In the genomic region with DNA sequence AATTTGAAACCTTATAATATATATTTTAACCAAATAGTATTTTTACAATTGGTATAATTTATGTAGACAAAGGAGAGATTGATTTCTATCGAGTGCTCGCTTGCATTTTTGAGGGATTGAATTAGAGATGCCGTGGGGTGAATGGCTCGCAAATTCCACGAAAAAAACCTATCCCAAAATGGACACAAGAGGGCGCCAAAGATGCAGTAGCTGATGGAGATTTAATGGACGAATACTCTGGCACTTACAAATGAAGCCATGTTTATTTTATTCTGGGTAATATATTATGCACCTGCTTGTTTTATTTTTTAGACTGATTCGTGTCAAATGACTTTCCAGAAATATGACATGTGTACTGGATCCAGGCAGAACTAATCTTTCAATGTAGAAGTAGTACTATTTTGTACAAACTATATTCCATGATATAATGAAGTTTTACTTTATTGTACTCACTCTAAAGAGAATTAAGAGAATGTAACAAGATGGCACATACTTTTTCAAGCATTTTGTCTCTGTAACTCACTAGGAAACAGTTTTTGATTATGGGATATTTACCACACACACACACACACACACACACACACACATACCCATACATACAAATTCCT, we compare ENCODE assay signal across 8 cellular contexts.
DNase-seq lines count a peak whose midpoint lies in the region; ATAC-seq lines count a peak whose summit lies in the region.

No MANE protein-coding gene starts in this region.

- H3K9ac ChIP-seq in trophoblast cell (ENCODE audit: low read length): no peak overlapping the region

- no CpG with 5 or more reads among the region's 8 CpGs for WGBS in trophoblast cell (ENCODE audit: extremely low coverage, insufficient coverage, insufficient read length)

- H4K91ac ChIP-seq in trophoblast cell (ENCODE audit: low read depth, low read length): no peak overlapping the region

- H3K9me3 ChIP-seq in trophoblast cell (ENCODE audit: insufficient read depth, low read depth, low read length): no peaks in the 10 kb centered on the region

- H4K8ac ChIP-seq in trophoblast cell (ENCODE audit: low read depth, low read length): no peak overlapping the region

- ATAC-seq in HG02938 (IDR thresholded peaks at IDR 0.05; ENCODE audit: unreplicated experiment): peak; percentile 63

- H3K27me3 ChIP-seq in trophoblast cell (ENCODE audit: insufficient read depth, low read length): no peaks in the 10 kb centered on the region

- H3K4me1 ChIP-seq in trophoblast cell (ENCODE audit: control insufficient read depth in 1 of 2, insufficient read depth in 2 of 2, low read length in 2 of 2): peaks cover 0 to 2% of the 10 kb centered on the region in 2 experiments

- no peak overlapping the region for H2BK120ac ChIP-seq in trophoblast cell (ENCODE audit: insufficient read depth, low read length, poor library complexity)

- H3K4me2 ChIP-seq in trophoblast cell (ENCODE audit: low read length): no peak overlapping the region

- no peak overlapping the region for H3K4ac ChIP-seq in trophoblast cell (ENCODE audit: low read depth, low read length)

- H2AFZ ChIP-seq in trophoblast cell (ENCODE audit: insufficient read depth, low read length, poor library complexity): no peak overlapping the region

- DNase-seq in NCI-H524 (lab: John Stamatoyannopoulos, UW): peak; percentile 33 to 60
- no peak for DNase-seq in NCI-H524 treated with DMSO at 0.1 percent for 48 hours (lab: John Stamatoyannopoulos, UW)
- peak; percentile 64 for DNase-seq in NCI-H748 (lab: John Stamatoyannopoulos, UW; ENCODE audit: unreplicated experiment)
- peak; percentile 11 for DNase-seq in activated CD8-positive, alpha-beta memory T cell treated with anti-CD3 and anti-CD28 coated beads, Interleukin-2, amount 50 U/mL, for 1 hour (ENCODE audit: extremely low read depth)
- DNase-seq in fibroblast of gingiva (ENCODE audit: low read depth): peak; percentile 29
- DNase-seq in trophoblast cell: peak; percentile 21 to 82
- no peak for DNase-seq in mesenteric fat pad (ENCODE audit: low spot score)

- no peaks in the 10 kb centered on the region for H3K79me1 ChIP-seq in trophoblast cell (ENCODE audit: low read length)

- H3K14ac ChIP-seq in trophoblast cell (ENCODE audit: low read length): no peak overlapping the region

- no peak overlapping the region for H2AK5ac ChIP-seq in trophoblast cell (ENCODE audit: low read length)

- no peak overlapping the region for H3K4me3 ChIP-seq in trophoblast cell (ENCODE audit: low read depth, low read length)

- H3K18ac ChIP-seq in trophoblast cell (ENCODE audit: low read length): no peak overlapping the region

- no peaks in the 10 kb centered on the region for H3K36me3 ChIP-seq in trophoblast cell (ENCODE audit: control insufficient read depth in 1 of 2, insufficient read depth in 2 of 2, low read length in 2 of 2)

- no peak overlapping the region for H3K23ac ChIP-seq in trophoblast cell (ENCODE audit: low read length)

- no peaks in the 10 kb centered on the region for H3K79me2 ChIP-seq in trophoblast cell (ENCODE audit: control insufficient read depth, insufficient read depth, low read length, poor library complexity)

- no peak overlapping the region for H3K27ac ChIP-seq in trophoblast cell (ENCODE audit: low read depth, low read length)

- no peak overlapping the region for H2BK5ac ChIP-seq in trophoblast cell (ENCODE audit: low read depth, low read length, poor library complexity)

- H2BK12ac ChIP-seq in trophoblast cell (ENCODE audit: low read length): no peak overlapping the region

- no peak overlapping the region for H4K12ac ChIP-seq in trophoblast cell (ENCODE audit: low read depth, low read length)

Comparison
In these comparisons a context has a peak if more than half of its experiments do, and no peak if none do; other contexts are left out.
1. DNase-seq: peak in NCI-H524 (2 of 2), NCI-H748 (single experiment), activated CD8-positive, alpha-beta memory T cell treated with anti-CD3 and anti-CD28 coated beads, Interleukin-2, amount 50 U/mL, for 1 hour (single experiment), fibroblast of gingiva (single experiment) and trophoblast cell (2 of 2); none in NCI-H524 treated with DMSO at 0.1 percent for 48 hours (single experiment) and mesenteric fat pad (single experiment).